Comparison of ENCODE assay signal across 8 cellular contexts in the genomic region with DNA sequence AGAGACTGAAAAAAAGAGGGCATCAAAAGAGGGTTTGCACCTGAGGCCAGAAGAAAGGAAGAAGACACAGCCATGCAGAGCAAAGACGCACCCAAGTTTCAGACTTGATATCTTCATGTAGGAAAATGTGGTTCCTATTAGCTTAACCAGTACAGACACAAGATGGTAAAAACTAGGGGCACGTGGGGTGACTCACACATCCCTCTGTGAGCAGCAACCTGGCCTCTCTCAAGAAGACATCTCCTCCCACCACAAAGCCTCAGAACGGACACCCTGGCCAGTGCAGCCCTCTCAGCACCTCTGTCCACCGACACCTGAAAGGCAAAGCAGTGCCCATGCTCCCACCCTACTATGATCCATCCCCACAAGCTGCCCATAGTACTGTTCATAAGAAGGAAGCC. TPM values are rescaled to one million over a fixed set of nuclear protein-coding genes. Genes with fewer than 3 reads are reported as not detected.
A peak's percentile ranks its signal among the peaks of the same experiment; 100 is the strongest.
DNase-seq lines count a peak whose midpoint lies in the region; ATAC-seq and TF ChIP-seq lines count a peak whose summit lies in the region.

No MANE protein-coding gene starts in this region.

- CTCF ChIA-PET in BJ (lab: Yijun Ruan, JAX) = interaction anchor here (1.5 to 8.4 kb wide), 2 partner anchors 11 to 116 kb away, joined by 3 to 55 read pairs; no protein-coding TSS in a partner anchor
- CTCF ChIA-PET in activated CD4-positive, alpha-beta memory T cell treated with anti-CD3 and anti-CD28 coated beads for 36 hours (lab: Charles Lee) = interaction anchor here (0.5 to 1.4 kb wide), 9 partner anchors 9 to 812 kb away, joined by 3 to 7 read pairs (median 3); no protein-coding TSS in a partner anchor

- no peak for TF ChIP-seq EP300 in tibial nerve (IDR thresholded peaks at IDR 0.05)

- TF ChIP-seq CTCF in BJ (IDR thresholded peaks at IDR 0.05; ENCODE audit: insufficient read depth, low read depth, low read length) = no peak
- TF ChIP-seq CTCF in fibroblast of villous mesenchyme (IDR thresholded peaks at IDR 0.05; ENCODE audit: insufficient read depth, low read depth, low read length) = no peak
- TF ChIP-seq CTCF in GM13977 (IDR thresholded peaks at IDR 0.05; ENCODE audit: extremely low read depth, insufficient read depth, missing control alignments) = no peak
- no peak for TF ChIP-seq CTCF in colonic mucosa (IDR thresholded peaks at IDR 0.05)
- no peak for TF ChIP-seq CTCF in tibial nerve (IDR thresholded peaks at IDR 0.05)

- H3K36me3 Mint-ChIP-seq in activated CD4-positive, alpha-beta memory T cell treated with anti-CD3 and anti-CD28 coated beads for 36 hours = peaks cover 39% of the 10 kb centered on the region

- no peaks in the 10 kb centered on the region for H3K9me3 Mint-ChIP-seq in activated CD4-positive, alpha-beta memory T cell treated with anti-CD3 and anti-CD28 coated beads for 36 hours

- H3K27ac ChIP-seq in colonic mucosa (no peak overlapping the region), tibial nerve (no peak overlapping the region)

- DNase-seq in BJ (ENCODE audit: low read depth) (peak; percentile 53), fibroblast of villous mesenchyme (ENCODE audit: low read depth) (peak; percentile 80), GM13977 (ENCODE audit: low spot score) (no peak), colonic mucosa (no peak), tibial nerve (ENCODE audit: low spot score in 2 of 2) (no peak)
- peak; percentile 83 for DNase-seq in activated CD4-positive, alpha-beta memory T cell treated with anti-CD3 and anti-CD28 coated beads for 36 hours

- intact Hi-C loops in activated CD4-positive, alpha-beta memory T cell treated with anti-CD3 and anti-CD28 coated beads for 36 hours (cut with micrococcal nuclease) = loop anchor here (1.0 to 10.0 kb wide), 8 partner anchors 16 to 629 kb away; partner anchors contain the start of genes CNOT10, GLB1 and TMPPE
- intact Hi-C loops in colonic mucosa (cut with DNase I) = no loop called here

- TF ChIP-seq POLR2A in tibial nerve (IDR thresholded peaks at IDR 0.05) = no peak

- POLR2A ChIA-PET in BJ (lab: Charles Lee) = no interaction called here
- POLR2A ChIA-PET in activated CD4-positive, alpha-beta memory T cell treated with anti-CD3 and anti-CD28 coated beads for 36 hours (lab: Charles Lee) = interaction anchor here (1.1 to 5.8 kb wide), 8 partner anchors 17 to 113 kb away, joined by 3 to 79 read pairs (median 17); partner anchors contain the start of gene CCR4

- peak overlapping the region; percentile 93 for H3K27ac Mint-ChIP-seq in activated CD4-positive, alpha-beta memory T cell treated with anti-CD3 and anti-CD28 coated beads for 36 hours

- peaks cover 79% of the 10 kb centered on the region for H3K4me1 Mint-ChIP-seq in activated CD4-positive, alpha-beta memory T cell treated with anti-CD3 and anti-CD28 coated beads for 36 hours (ENCODE audit: low read depth)

- 76 to 84% methylated on average over 4 of the region's 4 CpGs for WGBS in tibial nerve, 2 donors

- peak; percentile 41 for ATAC-seq in HG02884 (IDR thresholded peaks at IDR 0.05; ENCODE audit: unreplicated experiment)
- no peak for ATAC-seq in GM19328 (IDR thresholded peaks at IDR 0.05; ENCODE audit: unreplicated experiment)

- H3K4me3 Mint-ChIP-seq in activated CD4-positive, alpha-beta memory T cell treated with anti-CD3 and anti-CD28 coated beads for 36 hours = peak overlapping the region; percentile 56

- H3K4me3 ChIP-seq in BJ (ENCODE audit: low read depth, low read length) (no peak overlapping the region), fibroblast of villous mesenchyme (ENCODE audit: low read depth, low read length) (no peak overlapping the region), colonic mucosa (no peak overlapping the region), tibial nerve (no peak overlapping the region)

- no peak overlapping the region for H3K9ac ChIP-seq in colonic mucosa (ENCODE audit: low read depth in 2 of 2, low read length in 2 of 2)

- no peaks in the 10 kb centered on the region for H3K4me1 ChIP-seq in colonic mucosa
- no peaks in the 10 kb centered on the region for H3K4me1 ChIP-seq in tibial nerve

- no peaks in the 10 kb centered on the region for H3K9me3 ChIP-seq in colonic mucosa
- no peaks in the 10 kb centered on the region for H3K9me3 ChIP-seq in tibial nerve

- no peaks in the 10 kb centered on the region for H3K27me3 Mint-ChIP-seq in activated CD4-positive, alpha-beta memory T cell treated with anti-CD3 and anti-CD28 coated beads for 36 hours

- H3K36me3 ChIP-seq in BJ (ENCODE audit: control insufficient read depth, insufficient read depth, low read length) (peaks cover 4% of the 10 kb centered on the region), colonic mucosa (no peaks in the 10 kb centered on the region), tibial nerve (peaks cover 0 to 96% (median 0%) of the 10 kb centered on the region in 3 donors)

- H3K27me3 ChIP-seq in BJ (ENCODE audit: control insufficient read depth, insufficient read depth, low read length) (no peaks in the 10 kb centered on the region), colonic mucosa (no peaks in the 10 kb centered on the region), tibial nerve (no peaks in the 10 kb centered on the region)

- in situ Hi-C loops in GM13977 (cut with MboI; ENCODE audit: low pct_unique_long_range_greater_than_20kb, low sequenced_read_pairs, unreplicated experiment) = no loop called here

RNA-seq across cellular contexts. Expression of gene GLB1, which starts 33.3 kb away (rescaled TPM):
- 127 and 131 TPM in 2 replicates for polyA plus RNA-seq in BJ (2011; rRNA removed)
- polyA minus RNA-seq in BJ (2011; rRNA and poly(A)+ RNA removed) = 33.6 and 55.3 TPM in 2 replicates
- total RNA-seq in activated CD4-positive, alpha-beta memory T cell treated with anti-CD3 and anti-CD28 coated beads for 36 hours = 10 to 100 TPM; 47.2 to 52.0 TPM
- total RNA-seq in fibroblast of villous mesenchyme (49.3 and 63.5 TPM in 2 replicates), colonic mucosa (10 to 100 TPM; 75.0 to 93.8 TPM), tibial nerve (10 to 100 TPM; 26.0 to 79.2 (median 56.5) TPM)

RNA-seq across cellular contexts. Expression of gene TMPPE, which starts 33.3 kb away (rescaled TPM):
- polyA plus RNA-seq in BJ (2011; rRNA removed) = 2.4 and 3.0 TPM in 2 replicates
- 8.2 and 8.5 TPM in 2 replicates for polyA minus RNA-seq in BJ (2011; rRNA and poly(A)+ RNA removed)
- 1 to 10 TPM; 6.0 to 6.2 TPM for total RNA-seq in activated CD4-positive, alpha-beta memory T cell treated with anti-CD3 and anti-CD28 coated beads for 36 hours
- total RNA-seq in fibroblast of villous mesenchyme (4.8 and 7.3 TPM in 2 replicates), colonic mucosa (10 to 100 TPM; 10.9 to 14.6 TPM), tibial nerve (1 to 10 TPM; 6.3 to 6.9 (median 6.6) TPM)

RNA-seq across cellular contexts. Expression of gene CRTAP, which starts 50.2 kb away (rescaled TPM):
- polyA plus RNA-seq in BJ (2011; rRNA removed) = 311 and 376 TPM in 2 replicates
- polyA minus RNA-seq in BJ (2011; rRNA and poly(A)+ RNA removed) = 79.9 and 81.7 TPM in 2 replicates
- total RNA-seq in activated CD4-positive, alpha-beta memory T cell treated with anti-CD3 and anti-CD28 coated beads for 36 hours = 10 to 100 TPM; 57.6 to 60.0 TPM
- total RNA-seq in fibroblast of villous mesenchyme = 145 and 196 TPM in 2 replicates
- 100 to 1,000 TPM in 1 of 2 donors, 10 to 100 TPM in 1; 92.7 to 101 TPM for total RNA-seq in colonic mucosa
- total RNA-seq in tibial nerve = 100 to 1,000 TPM; 180 to 394 (median 315) TPM

Comparison
In these comparisons a context has a peak if more than half of its experiments do, and no peak if none do; other contexts are left out.
1. DNase-seq: peak in BJ (single experiment), activated CD4-positive, alpha-beta memory T cell treated with anti-CD3 and anti-CD28 coated beads for 36 hours (single experiment) and fibroblast of villous mesenchyme (single experiment); none in GM13977 (single experiment), colonic mucosa (single experiment) and tibial nerve (0 of 2).